In the genomic region with DNA sequence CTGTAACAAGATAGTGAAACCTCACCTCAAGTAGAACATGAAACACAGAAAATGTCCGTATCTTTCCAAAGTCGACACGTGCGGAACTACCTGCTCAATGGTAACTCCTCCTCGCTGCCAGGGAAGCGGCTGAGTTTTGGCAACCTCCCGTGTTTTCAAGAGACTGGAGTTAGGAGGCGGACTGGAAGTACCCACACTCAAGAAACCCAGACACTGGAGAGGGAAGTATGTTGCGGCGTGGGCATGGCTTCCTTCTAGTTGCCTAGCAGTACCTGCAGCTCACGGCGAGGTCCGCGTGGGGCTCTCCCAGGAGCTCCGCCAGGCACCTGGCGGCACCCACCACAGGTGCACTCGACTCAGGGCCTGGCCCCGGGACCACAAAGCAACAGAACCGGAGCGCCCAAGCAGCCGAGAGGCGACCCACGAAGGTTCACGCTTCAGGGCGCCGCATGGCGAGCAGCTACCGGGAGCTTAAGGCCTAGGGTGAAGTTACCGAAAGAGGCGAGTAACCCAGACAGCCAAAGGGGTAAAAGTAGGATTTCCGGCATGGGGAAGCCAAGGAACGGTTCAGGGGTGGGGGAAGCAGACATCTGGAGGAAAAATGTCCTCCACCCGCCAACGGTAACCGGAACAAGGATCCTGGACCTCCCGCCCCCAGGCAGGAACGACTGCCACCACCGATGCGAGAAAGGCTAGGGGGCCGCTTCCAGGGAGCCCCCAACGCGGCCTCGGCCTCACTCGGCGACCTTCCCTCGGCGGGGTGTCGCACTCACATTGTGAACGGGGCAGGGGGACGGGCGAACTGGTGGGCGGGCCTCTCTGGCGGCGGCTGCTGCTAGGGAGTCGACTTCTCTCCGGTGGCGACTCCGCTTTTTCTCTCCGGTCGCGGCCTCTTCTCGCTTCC, we compare ENCODE assay signal across 8 cellular contexts. TPM values are rescaled to one million over a fixed set of nuclear protein-coding genes. Genes with fewer than 3 reads are reported as not detected.
DNase-seq lines count a peak whose midpoint lies in the region; ATAC-seq and TF ChIP-seq lines count a peak whose summit lies in the region.

No MANE protein-coding gene starts in this region.

- H3K36me3 Mint-ChIP-seq in activated CD8-positive, alpha-beta memory T cell treated with anti-CD3 and anti-CD28 coated beads, Interleukin-2, amount 10 ng/mL, durations not matched to agents 7 days and 5 days, result peaks cover 32% of the 10 kb centered on the region
- peaks cover 16% of the 10 kb centered on the region for H3K36me3 Mint-ChIP-seq in endothelial cell (ENCODE audit: low read depth, unreplicated experiment)
- peaks cover 21% of the 10 kb centered on the region for H3K36me3 Mint-ChIP-seq in stimulated activated memory B cell treated with anti-CD40 and anti-IgM and Interleukin-4, amounts not matched to agents 10 μg/mL and 1 μg/mL and 100 μg/mL, for 72 hours

- peak overlapping the region; percentile 94 for H3K4me3 Mint-ChIP-seq in activated CD8-positive, alpha-beta memory T cell treated with anti-CD3 and anti-CD28 coated beads, Interleukin-2, amount 10 ng/mL, durations not matched to agents 7 days and 5 days
- peak overlapping the region; percentile 100 for H3K4me3 Mint-ChIP-seq in endothelial cell (ENCODE audit: unreplicated experiment)
- peak overlapping the region; percentile 91 for H3K4me3 Mint-ChIP-seq in stimulated activated memory B cell treated with anti-CD40 and anti-IgM and Interleukin-4, amounts not matched to agents 10 μg/mL and 1 μg/mL and 100 μg/mL, for 72 hours

- H3K27ac Mint-ChIP-seq in activated CD8-positive, alpha-beta memory T cell treated with anti-CD3 and anti-CD28 coated beads, Interleukin-2, amount 10 ng/mL, durations not matched to agents 7 days and 5 days, result peak overlapping the region; percentile 100
- H3K27ac Mint-ChIP-seq in endothelial cell (ENCODE audit: unreplicated experiment), result peak overlapping the region; percentile 99
- H3K27ac Mint-ChIP-seq in stimulated activated memory B cell treated with anti-CD40 and anti-IgM and Interleukin-4, amounts not matched to agents 10 μg/mL and 1 μg/mL and 100 μg/mL, for 72 hours, result peak overlapping the region; percentile 94

- peak overlapping the region; percentile 74 for H3K4me3 ChIP-seq in GM12875 (ENCODE audit: low read depth, low read length)
- peak overlapping the region; percentile 86 for H3K4me3 ChIP-seq in mucosa of descending colon

- peaks cover 28% of the 10 kb centered on the region for H3K4me1 ChIP-seq in mucosa of descending colon (ENCODE audit: low read depth)

- peaks cover 29% of the 10 kb centered on the region for H3K4me1 Mint-ChIP-seq in activated CD8-positive, alpha-beta memory T cell treated with anti-CD3 and anti-CD28 coated beads, Interleukin-2, amount 10 ng/mL, durations not matched to agents 7 days and 5 days
- peaks cover 27% of the 10 kb centered on the region for H3K4me1 Mint-ChIP-seq in endothelial cell (ENCODE audit: unreplicated experiment)
- H3K4me1 Mint-ChIP-seq in stimulated activated memory B cell treated with anti-CD40 and anti-IgM and Interleukin-4, amounts not matched to agents 10 μg/mL and 1 μg/mL and 100 μg/mL, for 72 hours, result peaks cover 46% of the 10 kb centered on the region

- ATAC-seq in HG02840 (IDR thresholded peaks at IDR 0.05; ENCODE audit: low FRiP score, unreplicated experiment) (peak; percentile 2), mucosa of descending colon (peak; percentile 34)
- ATAC-seq in activated CD8-positive, alpha-beta memory T cell treated with anti-CD3 and anti-CD28 coated beads, Interleukin-2, amount 10 ng/mL, durations not matched to agents 7 days and 5 days, result peak; percentile 46
- ATAC-seq in stimulated activated memory B cell treated with anti-CD40 and anti-IgM and Interleukin-4, amounts not matched to agents 10 μg/mL and 1 μg/mL and 100 μg/mL, for 72 hours, result peak; percentile 68

- H3K36me3 ChIP-seq in mucosa of descending colon (ENCODE audit: low read depth), result peaks cover 3% of the 10 kb centered on the region

- DNase-seq in NCI-H526 (lab: John Stamatoyannopoulos, UW) (peak; percentile 62 to 64), endothelial cell (ENCODE audit: low spot score) (no peak), mucosa of descending colon (peak; percentile 73 to 86 (median 76)), GM10266 (ENCODE audit: extremely low spot score) (no peak)
- peak; percentile 70 for DNase-seq in activated CD8-positive, alpha-beta memory T cell treated with anti-CD3 and anti-CD28 coated beads, Interleukin-2, amount 10 ng/mL, durations not matched to agents 7 days and 5 days

- TF ChIP-seq CTCF in GM12875 (IDR thresholded peaks at IDR 0.05; ENCODE audit: borderline replicate concordance, insufficient read depth, low read depth, low read length) (0 out of 2 replicates have a peak, but pooled peaks have one; percentile 4), endothelial cell (IDR thresholded peaks at IDR 0.05; ENCODE audit: unreplicated experiment) (no peak), mucosa of descending colon (IDR thresholded peaks at IDR 0.05) (no peak), GM10266 (IDR thresholded peaks at IDR 0.05; ENCODE audit: control insufficient read depth, insufficient read depth, low read depth, missing control alignments) (no peak)

- no peaks in the 10 kb centered on the region for H3K9me3 ChIP-seq in mucosa of descending colon

- CTCF ChIA-PET in activated CD8-positive, alpha-beta memory T cell treated with anti-CD3 and anti-CD28 coated beads, Interleukin-2, amount 10 ng/mL, durations not matched to agents 7 days and 5 days (lab: Charles Lee), result interaction anchor here (0.6 to 1.9 kb wide), 9 partner anchors 9 to 315 kb away, joined by 3 to 5 read pairs (median 3); a partner anchor contains a TSS

- intact Hi-C loops in mucosa of descending colon (cut with DNase I, micrococcal nuclease), result loop anchor here in 1 of 2 donors (5.0 kb wide), 1 partner anchor 55 kb away; a partner anchor contains a TSS

- no peaks in the 10 kb centered on the region for H3K27me3 Mint-ChIP-seq in activated CD8-positive, alpha-beta memory T cell treated with anti-CD3 and anti-CD28 coated beads, Interleukin-2, amount 10 ng/mL, durations not matched to agents 7 days and 5 days
- peaks cover 20% of the 10 kb centered on the region for H3K27me3 Mint-ChIP-seq in endothelial cell (ENCODE audit: unreplicated experiment)
- no peaks in the 10 kb centered on the region for H3K27me3 Mint-ChIP-seq in stimulated activated memory B cell treated with anti-CD40 and anti-IgM and Interleukin-4, amounts not matched to agents 10 μg/mL and 1 μg/mL and 100 μg/mL, for 72 hours

- no peaks in the 10 kb centered on the region for H3K9me3 Mint-ChIP-seq in activated CD8-positive, alpha-beta memory T cell treated with anti-CD3 and anti-CD28 coated beads, Interleukin-2, amount 10 ng/mL, durations not matched to agents 7 days and 5 days (ENCODE audit: low read depth)
- H3K9me3 Mint-ChIP-seq in endothelial cell (ENCODE audit: unreplicated experiment), result no peaks in the 10 kb centered on the region
- H3K9me3 Mint-ChIP-seq in stimulated activated memory B cell treated with anti-CD40 and anti-IgM and Interleukin-4, amounts not matched to agents 10 μg/mL and 1 μg/mL and 100 μg/mL, for 72 hours, result no peaks in the 10 kb centered on the region

RNA-seq across cellular contexts. Expression of a gene that starts 0.6 kb away (rescaled TPM):
- 100 to 1,000 TPM; 241 to 268 TPM for total RNA-seq in activated CD8-positive, alpha-beta memory T cell treated with anti-CD3 and anti-CD28 coated beads, Interleukin-2, amount 10 ng/mL, durations not matched to agents 7 days and 5 days
- total RNA-seq in endothelial cell (ENCODE audit: unreplicated experiment), result 165 TPM
- 100 to 1,000 TPM; 155 to 223 (median 164) TPM for total RNA-seq in mucosa of descending colon

RNA-seq across cellular contexts. Expression of a gene that starts 37.6 kb away (rescaled TPM):
- total RNA-seq in activated CD8-positive, alpha-beta memory T cell treated with anti-CD3 and anti-CD28 coated beads, Interleukin-2, amount 10 ng/mL, durations not matched to agents 7 days and 5 days, result 100 to 1,000 TPM; 723 to 803 TPM
- total RNA-seq in endothelial cell (ENCODE audit: unreplicated experiment), result 687 TPM
- 100 to 1,000 TPM; 507 to 753 (median 639) TPM for total RNA-seq in mucosa of descending colon

RNA-seq across cellular contexts. Expression of a gene that starts 41.7 kb away (rescaled TPM):
- 100 to 1,000 TPM; 583 to 726 TPM for total RNA-seq in activated CD8-positive, alpha-beta memory T cell treated with anti-CD3 and anti-CD28 coated beads, Interleukin-2, amount 10 ng/mL, durations not matched to agents 7 days and 5 days
- 519 TPM for total RNA-seq in endothelial cell (ENCODE audit: unreplicated experiment)
- total RNA-seq in mucosa of descending colon, result 1,000 to 10,000 TPM in 2 of 3 donors, 100 to 1,000 TPM in 1; 874 to 1,329 (median 1,265) TPM

RNA-seq across cellular contexts. Expression of a gene that starts 57.4 kb away (rescaled TPM):
- 100 to 1,000 TPM; 110 to 113 TPM for total RNA-seq in activated CD8-positive, alpha-beta memory T cell treated with anti-CD3 and anti-CD28 coated beads, Interleukin-2, amount 10 ng/mL, durations not matched to agents 7 days and 5 days
- 165 TPM for total RNA-seq in endothelial cell (ENCODE audit: unreplicated experiment)
- total RNA-seq in mucosa of descending colon, result 100 to 1,000 TPM; 109 to 144 (median 110) TPM

Comparison
In these comparisons a context has a peak if more than half of its experiments do, and no peak if none do; other contexts are left out.
1. ATAC-seq: peak in every context shown above with its lines; median percentile 68 in stimulated activated memory B cell treated with anti-CD40 and anti-IgM and Interleukin-4, amounts not matched to agents 10 μg/mL and 1 μg/mL and 100 μg/mL, for 72 hours; 46 in activated CD8-positive, alpha-beta memory T cell treated with anti-CD3 and anti-CD28 coated beads, Interleukin-2, amount 10 ng/mL, durations not matched to agents 7 days and 5 days; 34 in mucosa of descending colon; 2 in HG02840.
2. DNase-seq: peak in NCI-H526 (2 of 2), activated CD8-positive, alpha-beta memory T cell treated with anti-CD3 and anti-CD28 coated beads, Interleukin-2, amount 10 ng/mL, durations not matched to agents 7 days and 5 days (single experiment) and mucosa of descending colon (3 of 3); none in endothelial cell (single experiment) and GM10266 (single experiment).
3. Peak in every context shown above with its lines, with median percentiles within 50 percentile points of each other: H3K27ac Mint-ChIP-seq and H3K4me3 Mint-ChIP-seq.